ENCODE assay signal across 1 cellular context in genomic region chr7:54743580-54743979, GRCh38.
TF ChIP-seq lines count a peak whose summit lies in the region.

No MANE protein-coding gene starts in this region.

TF ChIP-seq in K562, 482 proteins besides CTCF, POLR2A, EP300 and RAD21 (continued from another document and continues in another):
- no peak for TF ChIP-seq ZNF318 (IDR thresholded peaks at IDR 0.05; ENCODE audit: borderline replicate concordance in 1 of 2, low read depth in 1 of 2)
- peak; percentile 37 for TF ChIP-seq CEBPB (tag; IDR thresholded peaks at IDR 0.05)
- TF ChIP-seq FOXA1 (IDR thresholded peaks at IDR 0.05; ENCODE audit: borderline replicate concordance) = 0 out of 2 replicates have a peak, but pooled peaks have one; percentile 24
- TF ChIP-seq CREBBP (IDR thresholded peaks at IDR 0.05; ENCODE audit: low read depth, low read length) = no peak
- no peak for TF ChIP-seq THRA (IDR thresholded peaks at IDR 0.05)
- peak; percentile 56 for TF ChIP-seq CBFA2T2 (conservative IDR thresholded peaks at IDR 0.05)
- TF ChIP-seq PPARD (CRISPR knock-in tag; IDR thresholded peaks at IDR 0.05) = no peak
- TF ChIP-seq, protein P1, sequence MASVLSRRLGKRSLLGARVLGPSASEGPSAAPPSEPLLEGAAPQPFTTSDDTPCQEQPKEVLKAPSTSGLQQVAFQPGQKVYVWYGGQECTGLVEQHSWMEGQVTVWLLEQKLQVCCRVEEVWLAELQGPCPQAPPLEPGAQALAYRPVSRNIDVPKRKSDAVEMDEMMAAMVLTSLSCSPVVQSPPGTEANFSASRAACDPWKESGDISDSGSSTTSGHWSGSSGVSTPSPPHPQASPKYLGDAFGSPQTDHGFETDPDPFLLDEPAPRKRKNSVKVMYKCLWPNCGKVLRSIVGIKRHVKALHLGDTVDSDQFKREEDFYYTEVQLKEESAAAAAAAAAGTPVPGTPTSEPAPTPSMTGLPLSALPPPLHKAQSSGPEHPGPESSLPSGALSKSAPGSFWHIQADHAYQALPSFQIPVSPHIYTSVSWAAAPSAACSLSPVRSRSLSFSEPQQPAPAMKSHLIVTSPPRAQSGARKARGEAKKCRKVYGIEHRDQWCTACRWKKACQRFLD (CRISPR knock-in tag; IDR thresholded peaks at IDR 0.05) = peak; percentile 81
- 0 out of 2 replicates have a peak, but pooled peaks have one; percentile 38 for TF ChIP-seq IFI16 (CRISPR knock-in tag; IDR thresholded peaks at IDR 0.05)
- no peak for TF ChIP-seq ZNF764 (CRISPR knock-in tag; IDR thresholded peaks at IDR 0.05; ENCODE audit: low read depth)
- no peak for TF ChIP-seq ASH1L (IDR thresholded peaks at IDR 0.05; ENCODE audit: borderline replicate concordance, low read depth, partially characterized antibody)
- TF ChIP-seq ZNF518B (CRISPR knock-in tag; IDR thresholded peaks at IDR 0.05) = no peak
- peak; percentile 88 for TF ChIP-seq ZBTB17 (CRISPR knock-in tag; IDR thresholded peaks at IDR 0.05)
- TF ChIP-seq TFAM (CRISPR knock-in tag; conservative IDR thresholded peaks at IDR 0.05) = no peak
- no peak for TF ChIP-seq ZNF12 (CRISPR knock-in tag; IDR thresholded peaks at IDR 0.05)
- peak; percentile 79 for TF ChIP-seq TCF3 (CRISPR knock-in tag; IDR thresholded peaks at IDR 0.05)
- no peak for TF ChIP-seq KLF13 (tag; IDR thresholded peaks at IDR 0.05; ENCODE audit: borderline replicate concordance, low read depth)
- TF ChIP-seq TCFL5 (CRISPR knock-in tag; conservative IDR thresholded peaks at IDR 0.05) = peak; percentile 80
- TF ChIP-seq, protein P2, sequence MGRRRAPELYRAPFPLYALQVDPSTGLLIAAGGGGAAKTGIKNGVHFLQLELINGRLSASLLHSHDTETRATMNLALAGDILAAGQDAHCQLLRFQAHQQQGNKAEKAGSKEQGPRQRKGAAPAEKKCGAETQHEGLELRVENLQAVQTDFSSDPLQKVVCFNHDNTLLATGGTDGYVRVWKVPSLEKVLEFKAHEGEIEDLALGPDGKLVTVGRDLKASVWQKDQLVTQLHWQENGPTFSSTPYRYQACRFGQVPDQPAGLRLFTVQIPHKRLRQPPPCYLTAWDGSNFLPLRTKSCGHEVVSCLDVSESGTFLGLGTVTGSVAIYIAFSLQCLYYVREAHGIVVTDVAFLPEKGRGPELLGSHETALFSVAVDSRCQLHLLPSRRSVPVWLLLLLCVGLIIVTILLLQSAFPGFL (CRISPR knock-in tag; IDR thresholded peaks at IDR 0.05) = no peak
- TF ChIP-seq TEAD1 (CRISPR knock-in tag; IDR thresholded peaks at IDR 0.05) = peak in 1 of 2 experiments; percentile 90; a peak in 2 of 4 replicates
- TF ChIP-seq HDAC3 (IDR thresholded peaks at IDR 0.05; ENCODE audit: borderline replicate concordance, partially characterized antibody) = peak; percentile 34
- TF ChIP-seq RB1 (IDR thresholded peaks at IDR 0.05; ENCODE audit: low read depth) = no peak
- TF ChIP-seq ZNF239 (CRISPR knock-in tag; IDR thresholded peaks at IDR 0.05) = peak; percentile 73
- TF ChIP-seq STAT5A (IDR thresholded peaks at IDR 0.05; ENCODE audit: borderline replicate concordance, low read length) = peak; percentile 28; the same call in 1 of the 2 replicates
- TF ChIP-seq ZNF274 (IDR thresholded peaks at IDR 0.05; ENCODE audit: borderline replicate concordance, low read depth, low read length) = no peak
- no peak; the same call in 1 of the 2 replicates for TF ChIP-seq ZNF589 (CRISPR knock-in tag; IDR thresholded peaks at IDR 0.05; ENCODE audit: low read depth)
- no peak for TF ChIP-seq ZNF347 (CRISPR knock-in tag; IDR thresholded peaks at IDR 0.05; ENCODE audit: low read depth)
- no peak for TF ChIP-seq TAF15 (IDR thresholded peaks at IDR 0.05; ENCODE audit: low read depth, low read length)
- no peak for TF ChIP-seq CHD4 (IDR thresholded peaks at IDR 0.05; ENCODE audit: insufficient read depth, insufficient replicate concordance, low read depth, low read length, poor library complexity, severe bottlenecking)
- TF ChIP-seq, protein P3, sequence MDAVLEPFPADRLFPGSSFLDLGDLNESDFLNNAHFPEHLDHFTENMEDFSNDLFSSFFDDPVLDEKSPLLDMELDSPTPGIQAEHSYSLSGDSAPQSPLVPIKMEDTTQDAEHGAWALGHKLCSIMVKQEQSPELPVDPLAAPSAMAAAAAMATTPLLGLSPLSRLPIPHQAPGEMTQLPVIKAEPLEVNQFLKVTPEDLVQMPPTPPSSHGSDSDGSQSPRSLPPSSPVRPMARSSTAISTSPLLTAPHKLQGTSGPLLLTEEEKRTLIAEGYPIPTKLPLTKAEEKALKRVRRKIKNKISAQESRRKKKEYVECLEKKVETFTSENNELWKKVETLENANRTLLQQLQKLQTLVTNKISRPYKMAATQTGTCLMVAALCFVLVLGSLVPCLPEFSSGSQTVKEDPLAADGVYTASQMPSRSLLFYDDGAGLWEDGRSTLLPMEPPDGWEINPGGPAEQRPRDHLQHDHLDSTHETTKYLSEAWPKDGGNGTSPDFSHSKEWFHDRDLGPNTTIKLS (IDR thresholded peaks at IDR 0.05; ENCODE audit: borderline replicate concordance, low read depth) = no peak
- no peak for TF ChIP-seq HDAC8 (tag; IDR thresholded peaks at IDR 0.05)
- no peak for TF ChIP-seq RFX1 (IDR thresholded peaks at IDR 0.05)
- no peak for TF ChIP-seq EZH2 (IDR thresholded peaks at IDR 0.05; ENCODE audit: borderline replicate concordance, low read depth, low read length)
- no peak for TF ChIP-seq KLF10 (CRISPR knock-in tag; IDR thresholded peaks at IDR 0.05)
- no peak for TF ChIP-seq HLTF (IDR thresholded peaks at IDR 0.05)
- TF ChIP-seq SOX6 (IDR thresholded peaks at IDR 0.05) = no peak
- peak; percentile 91 for TF ChIP-seq CREB3 (tag; conservative IDR thresholded peaks at IDR 0.05; ENCODE audit: low read depth)
- no peak for TF ChIP-seq MIER1 (IDR thresholded peaks at IDR 0.05; ENCODE audit: low read depth)
- no peak for TF ChIP-seq CTCFL (IDR thresholded peaks at IDR 0.05; ENCODE audit: borderline replicate concordance, insufficient read depth, low read depth, low read length, poor library complexity, severe bottlenecking)
- no peak for TF ChIP-seq MCM7 (IDR thresholded peaks at IDR 0.05)
- TF ChIP-seq ZBTB8A (IDR thresholded peaks at IDR 0.05; ENCODE audit: partially characterized antibody) = no peak
- TF ChIP-seq IRF9 (tag; IDR thresholded peaks at IDR 0.05) = peak; percentile 74
- TF ChIP-seq ZNF24 (IDR thresholded peaks at IDR 0.05) = no peak
